12 cellular contexts compared by ENCODE assay signal in genomic region chr3:28334552-28334951, GRCh38. TPM values are rescaled to one million over a fixed set of nuclear protein-coding genes. Genes with fewer than 3 reads are reported as not detected.
DNase-seq lines count a peak whose midpoint lies in the region; FAIRE-seq and TF ChIP-seq lines count a peak whose summit lies in the region.
"Had no signal": no experiment of that assay in that cellular context is flagged by ENCODE, and none has a peak within 500 bp of the region (broad histone marks: within the 10 kb centered on the region; RNA-seq: fewer than 3 reads in every experiment).

No MANE protein-coding gene starts in this region.

- H3K9me2 ChIP-seq in GM23248 (ENCODE audit: insufficient read depth) (no peaks in the 10 kb centered on the region), hepatocyte (replicated peaks; ENCODE audit: insufficient read depth) (no peaks in the 10 kb centered on the region)

- peaks cover 6% of the 10 kb centered on the region; the same call in 1 of the 2 replicates for H3K4me1 ChIP-seq in GM23248 (ENCODE audit: insufficient read depth)
- no peaks in the 10 kb centered on the region for H3K4me1 ChIP-seq in hepatocyte (ENCODE audit: insufficient read depth)
- H3K4me1 ChIP-seq: sigmoid colon had no signal

- H2AFZ ChIP-seq in GM23248 = no peak overlapping the region
- H2AFZ ChIP-seq in hepatocyte = no peak overlapping the region

- peak; percentile 10 to 26 for DNase-seq in AML-193 (lab: John Stamatoyannopoulos, UW)
- peak; percentile 17 for DNase-seq in GM23248
- no peak for DNase-seq in hepatocyte (ENCODE audit: low spot score)
- no peak for DNase-seq in effector CD4-positive, alpha-beta T cell
- DNase-seq in CD1c-positive myeloid dendritic cell (ENCODE audit: extremely low spot score) = no peak
- DNase-seq in activated CD4-positive, alpha-beta T cell treated with anti-CD3 and anti-CD28 coated beads for 4 hours = no peak
- DNase-seq in T-helper 1 cell = no peak
- DNase-seq: activated CD4-positive, alpha-beta T cell treated with anti-CD3 and anti-CD28 coated beads, Interleukin-2, amount 50 U/mL, for 1 hour; activated gamma-delta T cell; sigmoid colon had no signal

- H3K4me3 ChIP-seq in GM23248 (no peak overlapping the region), hepatocyte (no peak overlapping the region)
- H3K4me3 ChIP-seq: sigmoid colon had no signal

- no peak overlapping the region for H3K9ac ChIP-seq in GM23248

- peak; percentile 84 for FAIRE-seq in TTC549 (lab: Jason Lieb, UNC)
- FAIRE-seq: bronchial epithelial cell had no signal

- TF ChIP-seq CTCF in hepatocyte (IDR thresholded peaks at IDR 0.05; ENCODE audit: poor library complexity) = peak; percentile 28

- H3K4me2 ChIP-seq in GM23248 (ENCODE audit: unreplicated experiment) = no peak overlapping the region
- no peak overlapping the region for H3K4me2 ChIP-seq in hepatocyte

- in situ Hi-C loops in GM23248 (cut with MboI) = no loop called here

- peaks cover 9% of the 10 kb centered on the region for H3K79me2 ChIP-seq in GM23248 (ENCODE audit: insufficient read depth)
- peaks cover 2% of the 10 kb centered on the region for H3K79me2 ChIP-seq in hepatocyte

- no peak overlapping the region for H3K27ac ChIP-seq in GM23248
- H3K27ac ChIP-seq in hepatocyte = no peak overlapping the region
- H3K27ac ChIP-seq: sigmoid colon had no signal

- H3K36me3 ChIP-seq in GM23248 (ENCODE audit: low read depth) = peaks cover 51% of the 10 kb centered on the region
- no peaks in the 10 kb centered on the region for H3K36me3 ChIP-seq in hepatocyte (replicated peaks; ENCODE audit: insufficient read depth, low read depth)

- H4K20me1 ChIP-seq in GM23248 (ENCODE audit: insufficient read depth) (no peaks in the 10 kb centered on the region), hepatocyte (ENCODE audit: insufficient read depth, poor library complexity, severe bottlenecking) (no peaks in the 10 kb centered on the region)

- no peaks in the 10 kb centered on the region for H3K9me3 ChIP-seq in GM23248 (ENCODE audit: low read depth)
- H3K9me3 ChIP-seq in hepatocyte (ENCODE audit: low read depth) = no peaks in the 10 kb centered on the region
- H3K9me3 ChIP-seq: sigmoid colon had no signal

- H3K27me3 ChIP-seq in GM23248 (replicated peaks; ENCODE audit: insufficient read depth) (no peaks in the 10 kb centered on the region), hepatocyte (no peaks in the 10 kb centered on the region)
- H3K27me3 ChIP-seq: sigmoid colon had no signal

- peaks cover 11% of the 10 kb centered on the region; the same call in 1 of the 2 replicates for H3F3A ChIP-seq in GM23248 (ENCODE audit: insufficient read depth)

RNA-seq across cellular contexts. Expression of gene ZCWPW2, which starts 14.0 kb away (rescaled TPM):
- 3.5 and 4.2 TPM in 2 replicates for total RNA-seq in GM23248 (2014; rRNA removed; shearing (Covaris generic))
- polyA plus RNA-seq in GM23248 (2016; fragmentation: Nextera tagmentation; extraction: Ambion mirVana) (2.1 TPM in 2 replicates), hepatocyte (1.6 and 1.8 TPM in 2 replicates)
- 0.52 and 0.77 TPM in 2 replicates for total RNA-seq in hepatocyte
- total RNA-seq: bronchial epithelial cell had no signal

RNA-seq across cellular contexts. Expression of gene AZI2, which starts 14.1 kb away (rescaled TPM):
- total RNA-seq in GM23248 (2014; rRNA removed; shearing (Covaris generic)) = 33.5 and 42.9 TPM in 2 replicates
- polyA plus RNA-seq in GM23248 (2016; fragmentation: Nextera tagmentation; extraction: Ambion mirVana) (88.4 and 95.4 TPM in 2 replicates), hepatocyte (45.4 and 55.3 TPM in 2 replicates)
- total RNA-seq in hepatocyte = 55.3 and 59.5 TPM in 2 replicates

Comparison
In these comparisons a context has a peak if more than half of its experiments do, and no peak if none do; other contexts are left out.
1. DNase-seq: peak in AML-193 (2 of 2) and GM23248 (single experiment); none in hepatocyte (single experiment), effector CD4-positive, alpha-beta T cell (single experiment), CD1c-positive myeloid dendritic cell (single experiment), activated CD4-positive, alpha-beta T cell treated with anti-CD3 and anti-CD28 coated beads for 4 hours (0 of 2) and T-helper 1 cell (0 of 5).